12 cellular contexts compared by ENCODE assay signal in genomic region chr22:39384750-39385480, GRCh38. TPM values are rescaled to one million over a fixed set of nuclear protein-coding genes. Genes with fewer than 3 reads are reported as not detected.
DNase-seq lines count a peak whose midpoint lies in the region; TF ChIP-seq lines count a peak whose summit lies in the region.
"Had no signal": no experiment of that assay in that cellular context is flagged by ENCODE, and none has a peak within 500 bp of the region (broad histone marks: within the 10 kb centered on the region; RNA-seq: fewer than 3 reads in every experiment).

No MANE protein-coding gene starts in this region.

- peak; percentile 54 for TF ChIP-seq CTCF in choroid plexus epithelial cell (conservative IDR thresholded peaks at IDR 0.05; ENCODE audit: low read depth, low read length)
- TF ChIP-seq CTCF in osteoblast (IDR thresholded peaks at IDR 0.05; ENCODE audit: extremely low read depth, low read depth, low read length), result peak; percentile 17
- peak in 1 of 4 experiments; percentile 7 for TF ChIP-seq CTCF in prostate gland (IDR thresholded peaks at IDR 0.05)
- TF ChIP-seq CTCF in right atrium auricular region (IDR thresholded peaks at IDR 0.05), result peak in 1 of 2 donors; percentile 56

- TF ChIP-seq POLR2A in prostate gland (IDR thresholded peaks at IDR 0.05), result no peak

- no peak overlapping the region for H2AFZ ChIP-seq in osteoblast (ENCODE audit: low read length)

- H3K4me3 ChIP-seq in choroid plexus epithelial cell (ENCODE audit: low read depth, low read length) (no peak overlapping the region), osteoblast (ENCODE audit: insufficient read depth, low read length) (no peak overlapping the region), prostate gland (no peak overlapping the region), right atrium auricular region (no peak overlapping the region)

- no peak overlapping the region for H3K4me2 ChIP-seq in osteoblast (ENCODE audit: insufficient read depth, low read length)

- H3K4me1 ChIP-seq in osteoblast (ENCODE audit: insufficient read depth, low read length) (no peaks in the 10 kb centered on the region), prostate gland (replicated peaks) (no peaks in the 10 kb centered on the region), right atrium auricular region (peaks cover 0 to 19% of the 10 kb centered on the region in 2 donors)

- intact Hi-C loops in prostate gland (cut with DNase I), result no loop called here

- no peaks in the 10 kb centered on the region for H4K20me1 ChIP-seq in osteoblast (ENCODE audit: insufficient read depth, low read length)

- H3K27ac ChIP-seq in osteoblast (ENCODE audit: low read depth, low read length), result no peak overlapping the region
- no peak overlapping the region for H3K27ac ChIP-seq in prostate gland
- no peak overlapping the region for H3K27ac ChIP-seq in right atrium auricular region

- H3K79me2 ChIP-seq in osteoblast (ENCODE audit: insufficient read depth, low read length), result no peaks in the 10 kb centered on the region

- peaks cover 21% of the 10 kb centered on the region for H3K4me1 Mint-ChIP-seq in activated naive CD8-positive, alpha-beta T cell treated with anti-CD3 and anti-CD28 coated beads for 36 hours

- DNase-seq in ELF-1 (ENCODE audit: low read depth, low spot score), result peak; percentile 55
- DNase-seq in NAMALWA (ENCODE audit: low spot score), result peak; percentile 20
- DNase-seq in choroid plexus epithelial cell (ENCODE audit: low read depth), result peak; percentile 50
- peak; percentile 80 for DNase-seq in osteoblast (ENCODE audit: insufficient read length, low spot score, missing footprints)
- DNase-seq in activated naive CD8-positive, alpha-beta T cell treated with anti-CD3 and anti-CD28 coated beads for 36 hours, result no peak
- no peak for DNase-seq in cerebellar nuclear complex (lab: John Stamatoyannopoulos, UW)
- DNase-seq in prostate gland (ENCODE audit: low spot score), result no peak
- no peak for DNase-seq in right atrium auricular region (ENCODE audit: low spot score)
- DNase-seq: activated CD4-positive, alpha-beta T cell treated with anti-CD3 and anti-CD28 coated beads for 48 hours; cortex of kidney; NCI-H446 treated with DMSO at 0.1 percent for 48 hours had no signal

- H3K36me3 Mint-ChIP-seq in activated naive CD8-positive, alpha-beta T cell treated with anti-CD3 and anti-CD28 coated beads for 36 hours, result peaks cover 6% of the 10 kb centered on the region

- H3K9me3 ChIP-seq in osteoblast (ENCODE audit: low read depth, low read length) (no peaks in the 10 kb centered on the region), prostate gland (no peaks in the 10 kb centered on the region), right atrium auricular region (no peaks in the 10 kb centered on the region)

- H3K27me3 Mint-ChIP-seq in activated naive CD8-positive, alpha-beta T cell treated with anti-CD3 and anti-CD28 coated beads for 36 hours, result no peaks in the 10 kb centered on the region

- H3K4me3 Mint-ChIP-seq in activated naive CD8-positive, alpha-beta T cell treated with anti-CD3 and anti-CD28 coated beads for 36 hours, result no peak overlapping the region
- H3K4me3 Mint-ChIP-seq: mesothelial cell of epicardium had no signal

- H3K36me3 ChIP-seq in osteoblast (ENCODE audit: insufficient read depth, low read length), result no peaks in the 10 kb centered on the region
- no peaks in the 10 kb centered on the region for H3K36me3 ChIP-seq in prostate gland
- no peaks in the 10 kb centered on the region for H3K36me3 ChIP-seq in right atrium auricular region

- H3K9me3 Mint-ChIP-seq in activated naive CD8-positive, alpha-beta T cell treated with anti-CD3 and anti-CD28 coated beads for 36 hours, result no peaks in the 10 kb centered on the region
- H3K9me3 Mint-ChIP-seq: mesothelial cell of epicardium had no signal

- 44% methylated on average over 21 of the region's 21 CpGs for WGBS in prostate gland

- no peak overlapping the region for H3K27ac Mint-ChIP-seq in activated naive CD8-positive, alpha-beta T cell treated with anti-CD3 and anti-CD28 coated beads for 36 hours
- H3K27ac Mint-ChIP-seq: mesothelial cell of epicardium had no signal

- peaks cover 6% of the 10 kb centered on the region for H3K27me3 ChIP-seq in osteoblast (ENCODE audit: insufficient read depth, low read length)
- H3K27me3 ChIP-seq in prostate gland (replicated peaks; ENCODE audit: insufficient read depth), result no peaks in the 10 kb centered on the region
- H3K27me3 ChIP-seq in right atrium auricular region, result no peaks in the 10 kb centered on the region

RNA-seq across cellular contexts. Expression of gene TAB1, which starts 14.7 kb away (rescaled TPM):
- total RNA-seq in osteoblast (12.7 TPM in 2 replicates), prostate gland (10 to 100 TPM; 26.0 to 42.8 TPM), right atrium auricular region (10 to 100 TPM; 13.0 to 13.7 TPM)
- 10 to 100 TPM; 17.1 to 18.2 TPM for total RNA-seq in activated naive CD8-positive, alpha-beta T cell treated with anti-CD3 and anti-CD28 coated beads for 36 hours

RNA-seq across cellular contexts. Expression of gene SYNGR1, which starts 35.1 kb away (rescaled TPM):
- total RNA-seq in osteoblast, result 2.1 and 3.6 TPM in 2 replicates
- 1 to 10 TPM; 7.4 to 9.3 TPM for total RNA-seq in activated naive CD8-positive, alpha-beta T cell treated with anti-CD3 and anti-CD28 coated beads for 36 hours
- total RNA-seq in prostate gland, result 10 to 100 TPM; 38.3 to 43.8 TPM
- total RNA-seq in right atrium auricular region, result 10 to 100 TPM; 29.4 to 29.5 TPM

Comparison
In these comparisons a context has a peak if more than half of its experiments do, and no peak if none do; other contexts are left out.
1. DNase-seq: peak in ELF-1 (single experiment), NAMALWA (single experiment), choroid plexus epithelial cell (single experiment) and osteoblast (single experiment); none in activated naive CD8-positive, alpha-beta T cell treated with anti-CD3 and anti-CD28 coated beads for 36 hours (single experiment), cerebellar nuclear complex (0 of 2), prostate gland (single experiment) and right atrium auricular region (single experiment).